In the genomic region with DNA sequence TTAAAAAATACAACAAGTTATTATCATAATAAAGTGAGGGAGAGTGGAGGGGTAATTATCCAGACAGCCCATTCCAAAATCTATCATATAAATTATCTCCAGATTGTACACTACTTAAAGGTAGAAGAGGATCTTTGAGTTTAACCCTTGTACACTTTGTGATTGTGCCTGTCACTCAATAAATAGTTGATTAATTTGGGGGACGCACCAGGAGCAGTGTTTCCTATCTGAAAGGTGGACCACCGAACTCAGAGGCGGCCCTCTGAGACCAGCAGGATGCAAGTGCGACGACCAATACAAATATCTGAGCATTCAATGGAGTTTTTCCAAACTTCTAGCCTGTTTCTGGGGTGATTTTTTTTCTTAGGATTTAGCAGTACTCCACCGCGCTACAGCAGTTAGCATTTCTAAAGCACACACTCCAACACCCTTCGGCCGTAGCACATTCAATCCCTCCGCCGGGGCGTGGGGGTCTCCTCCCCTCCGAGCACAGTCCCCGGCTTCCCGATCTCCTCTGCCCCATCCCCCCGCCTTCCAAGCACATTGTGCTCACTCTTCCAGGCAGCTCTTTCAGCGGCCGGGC, we compare ENCODE assay signal across 8 cellular contexts. TPM values are rescaled to one million over a fixed set of nuclear protein-coding genes. Genes with fewer than 3 reads are reported as not detected.
A peak's percentile ranks its signal among the peaks of the same experiment; 100 is the strongest.
DNase-seq lines count a peak whose midpoint lies in the region; ATAC-seq and TF ChIP-seq lines count a peak whose summit lies in the region.

No MANE protein-coding gene starts in this region.

- no peak for ATAC-seq in CD8-positive, alpha-beta T cell

- peak in 1 of 7 experiments; percentile 24 for DNase-seq in CD8-positive, alpha-beta T cell
- DNase-seq in NCI-H1694 (lab: John Stamatoyannopoulos, UW) (peak; percentile 13), endodermal cell (no peak), DMS53 (lab: John Stamatoyannopoulos, UW) (no peak), NCI-H69 (lab: John Stamatoyannopoulos, UW) (no peak), globus pallidus (ENCODE audit: low spot score) (no peak), OCI-M2 (lab: John Stamatoyannopoulos, UW; ENCODE audit: unreplicated experiment) (no peak)

- H3K4me1 Mint-ChIP-seq in CD8-positive, alpha-beta T cell (ENCODE audit: low read depth) = peaks cover 27% of the 10 kb centered on the region
- H3K4me1 Mint-ChIP-seq in endodermal cell = peaks cover 28% of the 10 kb centered on the region

- intact Hi-C loops in CD8-positive, alpha-beta T cell (cut with DNase I, micrococcal nuclease) = loop anchor here in 1 of 2 experiments (5.0 kb wide), 1 partner anchor 151 kb away; a partner anchor contains a TSS

- no peaks in the 10 kb centered on the region for H3K9me3 ChIP-seq in CD8-positive, alpha-beta T cell (ENCODE audit: low read length)
- H3K9me3 ChIP-seq in endodermal cell (ENCODE audit: control insufficient read depth, low read length) = no peaks in the 10 kb centered on the region
- H3K9me3 ChIP-seq in neuron (ENCODE audit: low read length) = no peaks in the 10 kb centered on the region

- no peaks in the 10 kb centered on the region for H3K36me3 Mint-ChIP-seq in CD8-positive, alpha-beta T cell
- H3K36me3 Mint-ChIP-seq in endodermal cell (ENCODE audit: low read depth) = no peaks in the 10 kb centered on the region

- no peak for TF ChIP-seq CTCF in CD8-positive, alpha-beta T cell (IDR thresholded peaks at IDR 0.05)
- TF ChIP-seq CTCF in endodermal cell (conservative IDR thresholded peaks at IDR 0.05) = no peak

- POLR2A ChIA-PET in CD8-positive, alpha-beta T cell (lab: Charles Lee) = no interaction called here

- H3K4me3 ChIP-seq in CD8-positive, alpha-beta T cell (ENCODE audit: low read depth, low read length) = peak overlapping the region; percentile 42
- H3K4me3 ChIP-seq in endodermal cell (ENCODE audit: low read length) = peak overlapping the region; percentile 94
- H3K4me3 ChIP-seq in neuron (ENCODE audit: low read length) = peak overlapping the region; percentile 91

- H3K27me3 ChIP-seq in CD8-positive, alpha-beta T cell (ENCODE audit: insufficient read depth, low read length) = peaks cover 33% of the 10 kb centered on the region
- no peaks in the 10 kb centered on the region for H3K27me3 ChIP-seq in endodermal cell (ENCODE audit: control insufficient read depth, insufficient read depth, low read length, poor library complexity, severe bottlenecking)
- no peaks in the 10 kb centered on the region for H3K27me3 ChIP-seq in neuron (ENCODE audit: insufficient read depth, low read length)

- H3K27ac ChIP-seq in CD8-positive, alpha-beta T cell (ENCODE audit: low read depth, low read length) = no peak overlapping the region
- peak overlapping the region; percentile 99 for H3K27ac ChIP-seq in endodermal cell (ENCODE audit: low read depth, low read length)

- WGBS in endodermal cell (ENCODE audit: insufficient coverage in 1 of 2, insufficient read length in 1 of 2), 2 experiments = 0% methylated on average over 9 to 18 of the region's 18 CpGs

- peaks cover 51% of the 10 kb centered on the region for H3K27me3 Mint-ChIP-seq in CD8-positive, alpha-beta T cell (ENCODE audit: low read depth)
- H3K27me3 Mint-ChIP-seq in endodermal cell (ENCODE audit: insufficient read depth) = no peaks in the 10 kb centered on the region

- no peaks in the 10 kb centered on the region for H3K36me3 ChIP-seq in CD8-positive, alpha-beta T cell (ENCODE audit: insufficient read depth, low read length)
- H3K36me3 ChIP-seq in endodermal cell (ENCODE audit: control insufficient read depth, insufficient read depth, low read length) (no peaks in the 10 kb centered on the region), neuron (ENCODE audit: insufficient read depth, low read length) (no peaks in the 10 kb centered on the region)

- peak overlapping the region; percentile 88 for H3K9ac ChIP-seq in endodermal cell (ENCODE audit: extremely low read depth, low read length, poor library complexity, severe bottlenecking)

- H3K9me3 Mint-ChIP-seq in CD8-positive, alpha-beta T cell = no peaks in the 10 kb centered on the region
- H3K9me3 Mint-ChIP-seq in endodermal cell = no peaks in the 10 kb centered on the region

- no peak overlapping the region for H3K27ac Mint-ChIP-seq in CD8-positive, alpha-beta T cell
- H3K27ac Mint-ChIP-seq in endodermal cell = peak overlapping the region; percentile 98

- H3K4me3 Mint-ChIP-seq in CD8-positive, alpha-beta T cell = peak overlapping the region; percentile 76
- peak overlapping the region; percentile 71 for H3K4me3 Mint-ChIP-seq in endodermal cell

- H2AFZ ChIP-seq in neuron (ENCODE audit: low read depth, low read length) = peak overlapping the region; percentile 71

- H3K4me1 ChIP-seq in CD8-positive, alpha-beta T cell (ENCODE audit: insufficient read depth, low read length) = peaks cover 25% of the 10 kb centered on the region
- H3K4me1 ChIP-seq in endodermal cell (ENCODE audit: control insufficient read depth, insufficient read depth, low read length) (no peaks in the 10 kb centered on the region), neuron (ENCODE audit: insufficient read depth, low read length) (peaks cover 17% of the 10 kb centered on the region)

- CTCF ChIA-PET in CD8-positive, alpha-beta T cell (lab: Charles Lee) = interaction anchor here (1.4 kb wide), 1 partner anchor 196 kb away, joined by 4 read pairs; no protein-coding TSS in a partner anchor

RNA-seq across cellular contexts. Expression of a gene that starts 1.0 kb away (rescaled TPM):
- under 1 TPM in 1 of 2 experiments, not detected in 1; 0.08 TPM for total RNA-seq in CD8-positive, alpha-beta T cell
- 100 to 1,000 TPM in 1 of 2 donors, 10 to 100 TPM in 1; 98.9 to 105 TPM for total RNA-seq in endodermal cell
- 32.6 TPM for polyA plus RNA-seq in endodermal cell (2013, experiment 1 of 2)
- polyA plus RNA-seq in endodermal cell (2013, experiment 2 of 2) = 31.3 TPM

Comparison
In these comparisons a context has a peak if more than half of its experiments do, and no peak if none do; other contexts are left out.
1. H3K4me3 ChIP-seq: peak in every context shown above with its lines; median percentile 94 in endodermal cell; 91 in neuron; 42 in CD8-positive, alpha-beta T cell.
2. RNA of a gene that starts 1.0 kb away (total RNA-seq): 98.9 to 105 TPM in endodermal cell; 0.08 TPM in CD8-positive, alpha-beta T cell; every median in the first group is over 10 times any median in the second.